In the genomic region with DNA sequence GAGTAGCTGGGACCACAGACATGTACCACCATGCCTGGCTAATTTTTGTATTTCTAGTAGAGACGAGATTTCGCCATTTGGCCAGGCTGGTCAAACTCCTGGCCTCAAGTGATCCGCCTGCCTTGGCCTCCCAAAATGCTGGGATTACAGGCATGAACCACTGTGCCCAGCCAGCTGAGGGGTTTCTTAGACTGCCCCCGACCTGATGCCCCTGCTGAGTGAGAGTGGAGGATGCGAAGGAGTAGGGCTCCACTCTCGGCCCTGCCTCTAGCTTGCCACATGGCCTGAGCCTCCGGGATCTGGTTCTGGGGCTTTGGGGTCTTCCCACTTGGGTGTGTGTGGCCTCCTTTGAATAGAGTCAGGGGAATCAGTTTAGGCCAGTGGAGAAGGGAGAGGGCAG, we compare ENCODE assay signal across 1 cellular context.
TF ChIP-seq lines count a peak whose summit lies in the region.

No MANE protein-coding gene starts in this region.

TF ChIP-seq in IMR-90, 13 proteins besides CTCF, POLR2A, EP300 and RAD21:
- TF ChIP-seq SMC3 (IDR thresholded peaks at IDR 0.05; ENCODE audit: low read depth, low read length) (no peak), NFE2L2 (IDR thresholded peaks at IDR 0.05; ENCODE audit: low read depth, low read length) (no peak), RFX5 (IDR thresholded peaks at IDR 0.05; ENCODE audit: low read depth, low read length) (no peak), MAFK (IDR thresholded peaks at IDR 0.05; ENCODE audit: low read depth, low read length) (no peak)
- TF ChIP-seq, protein P1, sequence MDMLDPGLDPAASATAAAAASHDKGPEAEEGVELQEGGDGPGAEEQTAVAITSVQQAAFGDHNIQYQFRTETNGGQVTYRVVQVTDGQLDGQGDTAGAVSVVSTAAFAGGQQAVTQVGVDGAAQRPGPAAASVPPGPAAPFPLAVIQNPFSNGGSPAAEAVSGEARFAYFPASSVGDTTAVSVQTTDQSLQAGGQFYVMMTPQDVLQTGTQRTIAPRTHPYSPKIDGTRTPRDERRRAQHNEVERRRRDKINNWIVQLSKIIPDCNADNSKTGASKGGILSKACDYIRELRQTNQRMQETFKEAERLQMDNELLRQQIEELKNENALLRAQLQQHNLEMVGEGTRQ (IDR thresholded peaks at IDR 0.05; ENCODE audit: low read depth, low read length) = no peak
TF ChIP-seq in IMR-90: peak in this region for 0.
